ENCODE assay signal across 9 cellular contexts in the genomic region with DNA sequence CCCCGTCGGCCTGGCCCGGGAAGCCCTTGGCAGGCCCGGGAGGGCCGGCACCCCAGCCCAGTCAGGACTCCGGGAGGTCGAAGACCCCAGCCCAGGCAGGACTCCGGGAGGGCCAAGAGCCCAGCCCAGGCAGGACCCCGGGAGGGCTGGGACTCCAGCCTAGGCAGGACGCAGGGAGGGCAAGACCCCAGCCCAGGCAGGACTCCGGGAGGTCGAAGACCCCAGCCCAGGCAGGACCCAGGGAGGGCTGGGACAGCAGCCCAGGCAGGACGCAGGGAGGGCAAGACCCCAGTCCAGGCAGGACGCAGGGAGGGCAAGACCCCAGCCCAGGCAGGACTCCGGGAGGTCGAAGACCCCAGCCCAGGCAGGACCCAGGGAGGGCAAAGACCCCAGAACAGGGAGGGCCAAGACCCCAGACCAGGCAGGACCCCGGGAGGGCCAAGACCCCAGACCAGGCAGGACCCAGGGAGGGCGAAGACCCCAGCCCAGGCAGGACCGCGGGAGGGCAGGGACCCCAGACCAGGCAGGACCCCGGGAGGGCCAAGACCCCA. TPM values are rescaled to one million over a fixed set of nuclear protein-coding genes. Genes with fewer than 3 reads are reported as not detected.
A peak's percentile ranks its signal among the peaks of the same experiment; 100 is the strongest.
DNase-seq lines count a peak whose midpoint lies in the region; ATAC-seq, FAIRE-seq and TF ChIP-seq lines count a peak whose summit lies in the region.
"Not testable (repeated sequence)": the region's sequence is repeated elsewhere in the genome, so short reads cannot be mapped to it uniquely, and the experiment has no call there.
"Had no signal": no experiment of that assay in that cellular context is flagged by ENCODE, and none has a peak within 500 bp of the region (broad histone marks: within the 10 kb centered on the region; RNA-seq: fewer than 3 reads in every experiment).

No MANE protein-coding gene starts in this region.

- WGBS in testis, 2 donors, result 0 to 4% methylated on average over 3 to 15 of the region's 21 CpGs

- not testable (repeated sequence) for H3K27ac Mint-ChIP-seq in HFFc6; astrocyte (ENCODE audit: unreplicated experiment)

- DNase-seq in HFFc6; RWPE2 (ENCODE audit: low spot score); astrocyte (ENCODE audit: low read depth); epithelial cell of proximal tubule (ENCODE audit: low read depth); kidney epithelial cell (ENCODE audit: low read depth); osteoblast (ENCODE audit: insufficient read length, low spot score, missing footprints); testis: not testable (repeated sequence)

- not testable (repeated sequence) for H3K27me3 ChIP-seq in BLaER1; RWPE2 (ENCODE audit: insufficient read depth, poor library complexity, severe bottlenecking); astrocyte (ENCODE audit: insufficient read depth, low read length); kidney epithelial cell (ENCODE audit: control insufficient read depth, insufficient read depth, low read length); osteoblast (ENCODE audit: insufficient read depth, low read length); testis

- H3K27me3 Mint-ChIP-seq in HFFc6 (ENCODE audit: insufficient read depth); astrocyte (ENCODE audit: low read depth, unreplicated experiment): not testable (repeated sequence)

- peaks cover 34% of the 10 kb centered on the region for H3K4me1 ChIP-seq in BLaER1
- H3K4me1 ChIP-seq in RWPE2 (ENCODE audit: insufficient read depth, poor library complexity, severe bottlenecking), result not testable (repeated sequence)
- H3K4me1 ChIP-seq in astrocyte (ENCODE audit: insufficient read depth, low read length), result peaks cover 10% of the 10 kb centered on the region
- peaks cover 13% of the 10 kb centered on the region for H3K4me1 ChIP-seq in osteoblast (ENCODE audit: insufficient read depth, low read length)
- peaks cover 20% of the 10 kb centered on the region for H3K4me1 ChIP-seq in testis

- peaks cover 12% of the 10 kb centered on the region for H3K9me3 ChIP-seq in BLaER1
- not testable (repeated sequence) for H3K9me3 ChIP-seq in RWPE2 (ENCODE audit: severe bottlenecking); astrocyte (ENCODE audit: insufficient read depth, low read depth, low read length); osteoblast (ENCODE audit: low read depth, low read length); testis

- peak overlapping the region; percentile 60 for H2AFZ ChIP-seq in astrocyte (ENCODE audit: low read depth, low read length)
- not testable (repeated sequence) for H2AFZ ChIP-seq in osteoblast (ENCODE audit: low read length)

- not testable (repeated sequence) for FAIRE-seq in astrocyte (lab: Jason Lieb, UNC)

- H4K20me1 ChIP-seq in BLaER1, result peaks cover 47% of the 10 kb centered on the region
- peaks cover 40% of the 10 kb centered on the region for H4K20me1 ChIP-seq in astrocyte (ENCODE audit: insufficient read depth, low read length)
- H4K20me1 ChIP-seq in osteoblast (ENCODE audit: insufficient read depth, low read length), result peaks cover 38% of the 10 kb centered on the region

- H3K36me3 Mint-ChIP-seq in HFFc6 (ENCODE audit: low read depth), result peaks cover 22% of the 10 kb centered on the region
- not testable (repeated sequence) for H3K36me3 Mint-ChIP-seq in astrocyte (ENCODE audit: low read depth, unreplicated experiment)

- peak overlapping the region; percentile 46; the same call in 1 of the 2 replicates for H3K4me3 Mint-ChIP-seq in HFFc6
- H3K4me3 Mint-ChIP-seq in astrocyte (ENCODE audit: unreplicated experiment), result peak overlapping the region; percentile 20

- not testable (repeated sequence) for TF ChIP-seq CTCF in HFFc6 (IDR thresholded peaks at IDR 0.05); RWPE2 (IDR thresholded peaks at IDR 0.05; ENCODE audit: poor library complexity, severe bottlenecking); astrocyte (IDR thresholded peaks at IDR 0.05; ENCODE audit: insufficient read depth, low read depth, low read length); epithelial cell of proximal tubule (conservative IDR thresholded peaks at IDR 0.05; ENCODE audit: low read depth, low read length); kidney epithelial cell (IDR thresholded peaks at IDR 0.05; ENCODE audit: insufficient read depth, low read length, poor library complexity, severe bottlenecking); osteoblast (IDR thresholded peaks at IDR 0.05; ENCODE audit: extremely low read depth, low read depth, low read length); testis (IDR thresholded peaks at IDR 0.05)

- H3K4me1 Mint-ChIP-seq in HFFc6 (ENCODE audit: low read depth) (peaks cover 12% of the 10 kb centered on the region), astrocyte (ENCODE audit: low read depth, unreplicated experiment) (peaks cover 13% of the 10 kb centered on the region)

- intact Hi-C loops in testis (cut with DNase I; ENCODE audit: low total_unique reads), result not testable (repeated sequence)

- H3K9me3 Mint-ChIP-seq in HFFc6; astrocyte (ENCODE audit: unreplicated experiment): not testable (repeated sequence)

- TF ChIP-seq POLR2A in testis (IDR thresholded peaks at IDR 0.05), result not testable (repeated sequence)

- H3K36me3 ChIP-seq in BLaER1 (peaks cover 33% of the 10 kb centered on the region), RWPE2 (ENCODE audit: low read depth) (peaks cover 10% of the 10 kb centered on the region; the same call in 1 of the 2 replicates)
- H3K36me3 ChIP-seq in astrocyte (ENCODE audit: insufficient read depth, low read length); kidney epithelial cell (ENCODE audit: control insufficient read depth, insufficient read depth, low read length); osteoblast (ENCODE audit: insufficient read depth, low read length); testis (ENCODE audit: low read depth, missing control alignments): not testable (repeated sequence)

- H3K27ac ChIP-seq in BLaER1 (peak overlapping the region; percentile 100), RWPE2 (ENCODE audit: poor library complexity, severe bottlenecking) (peak overlapping the region; percentile 57), astrocyte (ENCODE audit: low read depth, low read length) (peak overlapping the region; percentile 89), osteoblast (ENCODE audit: low read depth, low read length) (peak overlapping the region; percentile 86), testis (peak overlapping the region; percentile 60 to 89)

- peaks cover 50% of the 10 kb centered on the region for H3K79me2 ChIP-seq in astrocyte (ENCODE audit: insufficient read depth, low read length)
- H3K79me2 ChIP-seq in osteoblast (ENCODE audit: insufficient read depth, low read length), result peaks cover 52% of the 10 kb centered on the region

- H3K9ac ChIP-seq in BLaER1 (peak overlapping the region; percentile 100), astrocyte (ENCODE audit: low read length) (peak overlapping the region; percentile 98)

- H3K4me3 ChIP-seq in BLaER1 (peak overlapping the region; percentile 95), RWPE2 (ENCODE audit: severe bottlenecking) (peak overlapping the region; percentile 97), astrocyte (ENCODE audit: insufficient read depth, low read depth, low read length) (peak overlapping the region; percentile 90), epithelial cell of proximal tubule (ENCODE audit: low read depth, low read length) (peak overlapping the region; percentile 97), kidney epithelial cell (ENCODE audit: low read depth, low read length) (peak overlapping the region; percentile 94), osteoblast (ENCODE audit: insufficient read depth, low read length) (peak overlapping the region; percentile 90), testis (peak overlapping the region; percentile 79 to 95)

- not testable (repeated sequence) for ATAC-seq in RWPE2 (ENCODE audit: low read depth)

- H3K4me2 ChIP-seq in BLaER1 (peak overlapping the region; percentile 91), astrocyte (ENCODE audit: low read length) (peak overlapping the region; percentile 86), osteoblast (ENCODE audit: insufficient read depth, low read length) (peak overlapping the region; percentile 85)

RNA-seq across cellular contexts. Expression of a gene that starts 0.5 kb away (rescaled TPM):
- total RNA-seq in HFFc6 (2021; fragmentation: NEBNext Ultra II Directional; extraction: Animal tissue kit (Norgen Biotek cat#: 25700)), result 10 to 100 TPM; 28.5 to 34.5 (median 30.2) TPM
- total RNA-seq in astrocyte (61.1 and 65.7 TPM in 2 replicates), epithelial cell of proximal tubule (34.6 and 35.2 TPM in 2 replicates), kidney epithelial cell (49.6 and 58.5 TPM in 2 replicates), osteoblast (32.7 and 43.1 TPM in 2 replicates), testis (10 to 100 TPM; 84.2 to 84.8 TPM)
- 37.3 TPM for polyA plus RNA-seq in testis (ENCODE audit: insufficient read depth, low read depth, low replicate concordance)

RNA-seq across cellular contexts. Expression of a gene that starts 17.2 kb away (rescaled TPM):
- under 1 TPM in 5 of 6 experiments, not detected in 1; 0.13 to 0.62 (median 0.21) TPM for total RNA-seq in HFFc6 (2021; fragmentation: NEBNext Ultra II Directional; extraction: Animal tissue kit (Norgen Biotek cat#: 25700))
- 6.2 and 9.2 TPM in 2 replicates for total RNA-seq in astrocyte
- 2.9 and 4.1 TPM in 2 replicates for total RNA-seq in epithelial cell of proximal tubule
- 3.4 and 3.7 TPM in 2 replicates for total RNA-seq in kidney epithelial cell
- 11.6 and 13.6 TPM in 2 replicates for total RNA-seq in osteoblast
- 10 to 100 TPM in 1 of 2 donors, 1 to 10 TPM in 1; 7.3 to 10.1 TPM for total RNA-seq in testis
- 23.5 TPM for polyA plus RNA-seq in testis (ENCODE audit: insufficient read depth, low read depth, low replicate concordance)
- total RNA-seq: SK-MEL-5 had no signal

RNA-seq across cellular contexts. Expression of a gene that starts 31.8 kb away (rescaled TPM):
- 10 to 100 TPM; 14.2 to 23.0 (median 18.8) TPM for total RNA-seq in HFFc6 (2021; fragmentation: NEBNext Ultra II Directional; extraction: Animal tissue kit (Norgen Biotek cat#: 25700))
- total RNA-seq in astrocyte (17.5 and 21.9 TPM in 2 replicates), epithelial cell of proximal tubule (4.0 and 6.3 TPM in 2 replicates), kidney epithelial cell (7.8 and 7.9 TPM in 2 replicates), osteoblast (17.7 and 22.8 TPM in 2 replicates), testis (10 to 100 TPM; 34.2 to 45.0 TPM)
- 33.9 TPM for polyA plus RNA-seq in testis (ENCODE audit: insufficient read depth, low read depth, low replicate concordance)

RNA-seq across cellular contexts. Expression of a gene that starts 32.1 kb away (rescaled TPM):
- 100 to 1,000 TPM; 181 to 374 (median 290) TPM for total RNA-seq in HFFc6 (2021; fragmentation: NEBNext Ultra II Directional; extraction: Animal tissue kit (Norgen Biotek cat#: 25700))
- total RNA-seq in astrocyte, result 255 and 263 TPM in 2 replicates
- total RNA-seq in epithelial cell of proximal tubule, result 138 and 192 TPM in 2 replicates
- total RNA-seq in kidney epithelial cell, result 116 and 182 TPM in 2 replicates
- total RNA-seq in osteoblast, result 60.8 and 70.4 TPM in 2 replicates
- 100 to 1,000 TPM; 123 to 139 TPM for total RNA-seq in testis
- 299 TPM for polyA plus RNA-seq in testis (ENCODE audit: insufficient read depth, low read depth, low replicate concordance)
